10 cellular contexts compared by ENCODE assay signal in the genomic region with DNA sequence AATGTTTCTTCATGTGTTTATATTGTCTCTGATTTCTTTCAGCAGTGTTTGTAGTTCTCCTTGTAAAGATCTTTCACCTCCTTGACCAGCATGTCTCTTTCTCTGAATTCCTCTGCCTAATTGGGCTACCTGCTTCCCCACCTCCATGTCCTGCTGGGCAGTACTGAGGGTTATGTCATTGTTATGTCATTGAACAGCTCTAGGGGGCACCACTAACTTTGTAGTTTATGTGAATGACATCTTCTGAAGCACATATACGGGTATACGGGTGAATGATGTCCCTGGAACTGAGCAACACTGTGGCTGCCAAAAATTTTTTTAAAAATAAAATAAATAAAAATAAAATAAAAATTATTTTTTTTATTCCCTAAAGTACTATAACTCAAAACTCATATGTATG. TPM values are rescaled to one million over a fixed set of nuclear protein-coding genes. Genes with fewer than 3 reads are reported as not detected.
DNase-seq lines count a peak whose midpoint lies in the region; ATAC-seq and TF ChIP-seq lines count a peak whose summit lies in the region.
"Had no signal": no experiment of that assay in that cellular context is flagged by ENCODE, and none has a peak within 500 bp of the region (broad histone marks: within the 10 kb centered on the region; RNA-seq: fewer than 3 reads in every experiment).

No MANE protein-coding gene starts in this region.

- TF ChIP-seq CTCF in GM13977 (IDR thresholded peaks at IDR 0.05; ENCODE audit: extremely low read depth, insufficient read depth, missing control alignments) (peak; percentile 31), WERI-Rb-1 (IDR thresholded peaks at IDR 0.05; ENCODE audit: low read depth, low read length) (peak; percentile 53), neural crest cell (conservative IDR thresholded peaks at IDR 0.05) (peak; percentile 43)

- H3K4me3 ChIP-seq in WERI-Rb-1 (ENCODE audit: low read depth, low read length): no peak overlapping the region

- peaks cover 7% of the 10 kb centered on the region for H3K9me3 Mint-ChIP-seq in neural crest cell

- peak; percentile 58 for ATAC-seq in HG02938 (IDR thresholded peaks at IDR 0.05; ENCODE audit: unreplicated experiment)

- H3K4me3 Mint-ChIP-seq in neural crest cell: no peak overlapping the region
- H3K4me3 Mint-ChIP-seq: activated naive CD8-positive, alpha-beta T cell had no signal

- no peak overlapping the region for H3K27ac Mint-ChIP-seq in neural crest cell (ENCODE audit: unreplicated experiment)
- H3K27ac Mint-ChIP-seq: activated naive CD8-positive, alpha-beta T cell had no signal

- H3K36me3 ChIP-seq in WERI-Rb-1: no peaks in the 10 kb centered on the region

- no peak overlapping the region for H3K27ac ChIP-seq in WERI-Rb-1

- in situ Hi-C loops in GM13977 (cut with MboI; ENCODE audit: low pct_unique_long_range_greater_than_20kb, low sequenced_read_pairs, unreplicated experiment): no loop called here

- H3K4me1 Mint-ChIP-seq in neural crest cell: no peaks in the 10 kb centered on the region

- no peaks in the 10 kb centered on the region for H3K9me3 ChIP-seq in WERI-Rb-1 (ENCODE audit: severe bottlenecking)

- H3K27me3 Mint-ChIP-seq in neural crest cell (ENCODE audit: low read depth): peaks cover 5% of the 10 kb centered on the region
- H3K27me3 Mint-ChIP-seq: activated naive CD8-positive, alpha-beta T cell had no signal

- H3K36me3 Mint-ChIP-seq in neural crest cell (ENCODE audit: low read depth): no peaks in the 10 kb centered on the region
- H3K36me3 Mint-ChIP-seq: activated naive CD8-positive, alpha-beta T cell had no signal

- DNase-seq in GM13977 (ENCODE audit: low spot score) (no peak), WERI-Rb-1 (peak; percentile 23), neural crest cell (ENCODE audit: low read depth, low spot score) (no peak), NCI-H187 treated with DMSO at 0.1 percent for 48 hours (lab: John Stamatoyannopoulos, UW) (no peak), DMS153 (lab: John Stamatoyannopoulos, UW) (no peak), NCI-H146 treated with DMSO at 0.1 percent for 48 hours (lab: John Stamatoyannopoulos, UW; ENCODE audit: unreplicated experiment) (no peak)
- DNase-seq: GOT3, islet precursor cell had no signal

- no peaks in the 10 kb centered on the region for H3K27me3 ChIP-seq in WERI-Rb-1 (ENCODE audit: insufficient read depth, low read depth, severe bottlenecking)

RNA-seq across cellular contexts. Expression of a gene that starts 16.9 kb away (rescaled TPM):
- 10.2 and 11.6 TPM in 2 replicates for total RNA-seq in neural crest cell
